18 cellular contexts compared by ENCODE assay signal in genomic region chr6:99232003-99232402, GRCh38.
DNase-seq lines count a peak whose midpoint lies in the region; ATAC-seq, FAIRE-seq and TF ChIP-seq lines count a peak whose summit lies in the region.
"Had no signal": no experiment of that assay in that cellular context is flagged by ENCODE, and none has a peak within 500 bp of the region (broad histone marks: within the 10 kb centered on the region; RNA-seq: fewer than 3 reads in every experiment).

No MANE protein-coding gene starts in this region.

- no peak overlapping the region for H3K27ac Mint-ChIP-seq in MCF 10A (ENCODE audit: low read depth, unreplicated experiment)
- H3K27ac Mint-ChIP-seq: B cell; CD4-positive, alpha-beta T cell; GM23338 had no signal

- H3K4me1 Mint-ChIP-seq in MCF 10A (ENCODE audit: insufficient read depth, unreplicated experiment): no peaks in the 10 kb centered on the region
- H3K4me1 Mint-ChIP-seq: B cell, GM23338 had no signal

- H3K27ac ChIP-seq in mammary epithelial cell (ENCODE audit: insufficient read depth, low read depth, low read length) (no peak overlapping the region), kidney (ENCODE audit: low read depth in 2 of 2, low read length in 2 of 2) (peak overlapping the region in 1 of 2 donors; percentile 23)

- in situ Hi-C loops in mammary epithelial cell (cut with MboI; ENCODE audit: low sequenced_read_pairs in 2 of 2): loop anchor here in 1 of 2 donors (5.0 kb wide), 1 partner anchor 70 kb away; no protein-coding TSS in a partner anchor

- H3K36me3 Mint-ChIP-seq in MCF 10A (ENCODE audit: insufficient read depth, unreplicated experiment): no peaks in the 10 kb centered on the region

- H3K27me3 ChIP-seq in mammary epithelial cell (ENCODE audit: insufficient read depth, low read length) (peaks cover 8% of the 10 kb centered on the region), MG63 (peaks cover 19% of the 10 kb centered on the region)

- H3K79me2 ChIP-seq in mammary epithelial cell (ENCODE audit: insufficient read depth, low read length): no peaks in the 10 kb centered on the region

- no peaks in the 10 kb centered on the region for H3K4me1 ChIP-seq in mammary epithelial cell (ENCODE audit: insufficient read depth, low read length)
- H3K4me1 ChIP-seq in kidney (ENCODE audit: control insufficient read depth in 1 of 2, insufficient read depth in 1 of 2, low read depth in 1 of 2, low read length in 2 of 2): no peaks in the 10 kb centered on the region

- H2AFZ ChIP-seq in mammary epithelial cell (ENCODE audit: low read depth, low read length): peak overlapping the region; percentile 18
- H2AFZ ChIP-seq: GM23338 had no signal

- intact Hi-C loops in mammary epithelial cell (cut with micrococcal nuclease): no loop called here
- intact Hi-C loops in MCF 10A (cut with micrococcal nuclease): no loop called here
- intact Hi-C loops in kidney (cut with DNase I): no loop called here

- no peak overlapping the region for H3K4me2 ChIP-seq in mammary epithelial cell (ENCODE audit: insufficient read depth, low read depth, low read length)
- H3K4me2 ChIP-seq: GM23338 had no signal

- H3K9ac ChIP-seq in mammary epithelial cell (ENCODE audit: insufficient read depth, low read length): no peak overlapping the region
- H3K9ac ChIP-seq in kidney (ENCODE audit: low read length in 2 of 2): no peak overlapping the region

- TF ChIP-seq CTCF in mammary epithelial cell (conservative IDR thresholded peaks at IDR 0.05 in 1 of 2, IDR thresholded peaks at IDR 0.05 in 1 of 2; ENCODE audit: extremely low read depth in 1 of 2, insufficient read depth in 1 of 2, low read depth in 1 of 2, low read length in 2 of 2) (no peak), MCF 10A (IDR thresholded peaks at IDR 0.05; ENCODE audit: unreplicated experiment) (no peak), kidney (IDR thresholded peaks at IDR 0.05; ENCODE audit: borderline replicate concordance, extremely low read depth, insufficient read depth) (no peak)

- dilution Hi-C loops in mammary epithelial cell (cut with HindIII; ENCODE audit: low sequenced_read_pairs): no loop called here

- no peaks in the 10 kb centered on the region for H4K20me1 ChIP-seq in mammary epithelial cell (ENCODE audit: insufficient read depth, low read length)

- peak; percentile 8 for DNase-seq in mammary epithelial cell
- DNase-seq in MCF 10A (ENCODE audit: unreplicated experiment): no peak
- DNase-seq in SW480 (ENCODE audit: low spot score): peak; percentile 1
- DNase-seq in kidney: no peak
- DNase-seq in activated T-cell treated with anti-CD3 and anti-CD28 coated beads, Interleukin-2, amount 50 U/mL, for 48 hours: no peak
- no peak for DNase-seq in MG63
- DNase-seq: C1 segment of cervical spinal cord; Calu3; CD4-positive, alpha-beta T cell; DMS 273 treated with DMSO at 0.1 percent for 48 hours; EL; H7 had no signal

- no TSS peak for BruUV-seq in mammary epithelial cell (replicated peaks; lab: Mats Ljungman, UMichigan)
- BruUV-seq in MCF 10A (replicated peaks; lab: Mats Ljungman, UMichigan): no TSS peak

- H3K4me3 ChIP-seq in mammary epithelial cell (replicated peaks in 1 of 3; ENCODE audit: insufficient read depth in 1 of 3, low read depth in 2 of 3, low read length in 3 of 3) (no peak overlapping the region), kidney (ENCODE audit: low read length in 2 of 2) (peak overlapping the region; percentile 25 to 48), MG63 (no peak overlapping the region)
- H3K4me3 ChIP-seq: GM23338 had no signal

- POLR2A ChIA-PET in MCF 10A (lab: Yijun Ruan, JAX): no interaction called here

- H3K36me3 ChIP-seq in mammary epithelial cell (ENCODE audit: insufficient read depth, low read length) (no peaks in the 10 kb centered on the region), kidney (ENCODE audit: control insufficient read depth in 1 of 2, insufficient read depth in 2 of 2, low read length in 2 of 2) (no peaks in the 10 kb centered on the region), MG63 (no peaks in the 10 kb centered on the region)

- ATAC-seq in GM21576 (IDR thresholded peaks at IDR 0.05; ENCODE audit: unreplicated experiment): no peak
- ATAC-seq: GM23338 had no signal

- CTCF ChIA-PET in mammary epithelial cell (lab: Charles Lee; ENCODE audit: low non-redundant PET): no interaction called here
- CTCF ChIA-PET in MCF 10A (lab: Yijun Ruan, JAX): interaction anchor here (1.0 kb wide), 1 partner anchor 80 kb away, joined by 3 read pairs; no protein-coding TSS in a partner anchor

- H3K27me3 Mint-ChIP-seq in MCF 10A (ENCODE audit: insufficient read depth, unreplicated experiment): peaks cover 55% of the 10 kb centered on the region

- H3K9me3 Mint-ChIP-seq in MCF 10A (ENCODE audit: unreplicated experiment): no peaks in the 10 kb centered on the region
- H3K9me3 Mint-ChIP-seq: CD4-positive, alpha-beta T cell; GM23338 had no signal

- H3K4me3 Mint-ChIP-seq in MCF 10A (ENCODE audit: unreplicated experiment): no peak overlapping the region
- H3K4me3 Mint-ChIP-seq: B cell; CD4-positive, alpha-beta T cell; GM23338 had no signal

- FAIRE-seq in kidney (lab: Jason Lieb, UNC): no peak
- FAIRE-seq: A204.1, G401.6, GM12891 had no signal

- 17% methylated on average over 8 of the region's 8 CpGs for WGBS in mammary epithelial cell (ENCODE audit: low coverage, missing lambda C conversion rate)

- no peaks in the 10 kb centered on the region for H3K9me3 ChIP-seq in mammary epithelial cell (replicated peaks; ENCODE audit: insufficient read depth, low read length)
- H3K9me3 ChIP-seq in kidney (ENCODE audit: control insufficient read depth in 1 of 2, low read length in 2 of 2): no peaks in the 10 kb centered on the region
- H3K9me3 ChIP-seq in MG63: no peaks in the 10 kb centered on the region

Comparison
In these comparisons a context has a peak if more than half of its experiments do, and no peak if none do; other contexts are left out.
1. DNase-seq: peak in mammary epithelial cell (single experiment) and SW480 (single experiment); none in MCF 10A (single experiment), kidney (single experiment), activated T-cell treated with anti-CD3 and anti-CD28 coated beads, Interleukin-2, amount 50 U/mL, for 48 hours (0 of 2) and MG63 (single experiment).
2. H3K4me3 ChIP-seq: peak in kidney (2 of 2); none in mammary epithelial cell (0 of 3) and MG63 (single experiment).